Comparison of ENCODE assay signal across 6 cellular contexts in genomic region chr22:20956258-20957117, GRCh38. TPM values are rescaled to one million over a fixed set of nuclear protein-coding genes. Genes with fewer than 3 reads are reported as not detected.
A peak's percentile ranks its signal among the peaks of the same experiment; 100 is the strongest.
DNase-seq lines count a peak whose midpoint lies in the region; ATAC-seq, FAIRE-seq and TF ChIP-seq lines count a peak whose summit lies in the region.

No MANE protein-coding gene starts in this region.

- peak overlapping the region; percentile 21 to 81 (median 54) for H3K27ac Mint-ChIP-seq in CD14-positive monocyte

- DNase-seq in CD14-positive monocyte (ENCODE audit: low spot score) (no peak), RWPE1 (ENCODE audit: low spot score) (no peak), kidney (no peak), NCI-H146 (lab: John Stamatoyannopoulos, UW) (no peak), NCI-H1105 treated with DMSO at 0.1 percent for 48 hours (lab: John Stamatoyannopoulos, UW) (no peak)

- H3K9me3 Mint-ChIP-seq in CD14-positive monocyte = no peaks in the 10 kb centered on the region

- ATAC-seq in GM21390 (IDR thresholded peaks at IDR 0.05; ENCODE audit: unreplicated experiment) = no peak

- peaks cover 31% of the 10 kb centered on the region for H3K4me1 Mint-ChIP-seq in CD14-positive monocyte

- H3K4me3 ChIP-seq in kidney (ENCODE audit: low read length in 2 of 2) = peak overlapping the region; percentile 56 to 67

- H3K36me3 Mint-ChIP-seq in CD14-positive monocyte = peaks cover 37 to 41% of the 10 kb centered on the region in 2 donors

- peak overlapping the region; percentile 87 for H3K4me3 Mint-ChIP-seq in CD14-positive monocyte

- POLR2A ChIA-PET in RWPE1 (lab: Yijun Ruan, JAX; ENCODE audit: low non-redundant PET) = no interaction called here

- CTCF ChIA-PET in RWPE1 (lab: Yijun Ruan, JAX) = interaction anchor here (0.6 to 1.2 kb wide), 3 partner anchors 13 to 40 kb away, joined by 3 to 8 read pairs (median 3); partner anchors contain the start of gene CRKL

- peaks cover 0 to 11% of the 10 kb centered on the region in 2 donors for H3K36me3 ChIP-seq in kidney (ENCODE audit: control insufficient read depth in 1 of 2, insufficient read depth in 2 of 2, low read length in 2 of 2)

- intact Hi-C loops in CD14-positive monocyte (cut with micrococcal nuclease) (loop anchor here (5.0 to 10.0 kb wide), 2 partner anchors 34 to 72 kb away; no protein-coding TSS in a partner anchor), kidney (cut with DNase I) (no loop called here)

- H3K27ac ChIP-seq in RWPE1 (peak overlapping the region; percentile 84), kidney (ENCODE audit: low read depth in 2 of 2, low read length in 2 of 2) (peak overlapping the region; percentile 41 to 51)

- H3K9ac ChIP-seq in kidney (ENCODE audit: low read length in 2 of 2) = peak overlapping the region in 1 of 2 donors; percentile 61

- H3K9me3 ChIP-seq in kidney (ENCODE audit: control insufficient read depth in 1 of 2, low read length in 2 of 2) = no peaks in the 10 kb centered on the region

- TF ChIP-seq CTCF in CD14-positive monocyte (IDR thresholded peaks at IDR 0.05) = no peak
- TF ChIP-seq CTCF in RWPE1 (conservative IDR thresholded peaks at IDR 0.05; ENCODE audit: low read depth) = no peak
- no peak for TF ChIP-seq CTCF in kidney (IDR thresholded peaks at IDR 0.05; ENCODE audit: borderline replicate concordance, extremely low read depth, insufficient read depth)

- peaks cover 9 to 17% of the 10 kb centered on the region in 2 donors for H3K4me1 ChIP-seq in kidney (ENCODE audit: control insufficient read depth in 1 of 2, insufficient read depth in 1 of 2, low read depth in 1 of 2, low read length in 2 of 2)

- no peaks in the 10 kb centered on the region for H3K27me3 Mint-ChIP-seq in CD14-positive monocyte (ENCODE audit: low read depth in 3 of 3)

- no peak for FAIRE-seq in kidney (lab: Jason Lieb, UNC)

RNA-seq across cellular contexts. Expression of gene AIFM3, which starts 10.6 kb away (rescaled TPM):
- polyA plus RNA-seq in CD14-positive monocyte = 1 to 10 TPM; 2.1 to 2.3 TPM
- 3.1 TPM for total RNA-seq in kidney
- polyA plus RNA-seq in kidney (ENCODE audit: insufficient read depth, low read depth, low replicate concordance) = 4.4 TPM

RNA-seq across cellular contexts. Expression of gene LZTR1, which starts 25.6 kb away (rescaled TPM):
- 10 to 100 TPM in 1 of 2 donors, 1 to 10 TPM in 1; 7.1 to 11.5 TPM for polyA plus RNA-seq in CD14-positive monocyte
- 66.4 TPM for total RNA-seq in kidney
- polyA plus RNA-seq in kidney (ENCODE audit: insufficient read depth, low read depth, low replicate concordance) = 24.3 TPM

RNA-seq across cellular contexts. Expression of gene CRKL, which starts 39.3 kb away (rescaled TPM):
- 10 to 100 TPM; 29.4 to 37.5 TPM for polyA plus RNA-seq in CD14-positive monocyte
- 44.7 TPM for total RNA-seq in kidney
- polyA plus RNA-seq in kidney (ENCODE audit: insufficient read depth, low read depth, low replicate concordance) = 11.9 TPM

RNA-seq across cellular contexts. Expression of gene THAP7, which starts 45.4 kb away (rescaled TPM):
- polyA plus RNA-seq in CD14-positive monocyte = 10 to 100 TPM; 18.4 to 22.9 TPM
- total RNA-seq in kidney = 25.5 TPM
- polyA plus RNA-seq in kidney (ENCODE audit: insufficient read depth, low read depth, low replicate concordance) = 44.1 TPM

RNA-seq across cellular contexts. Expression of gene P2RX6, which starts 58.5 kb away (rescaled TPM):
- polyA plus RNA-seq in CD14-positive monocyte (not detected), kidney (ENCODE audit: insufficient read depth, low read depth, low replicate concordance) (1.6 TPM)
- 1.0 TPM for total RNA-seq in kidney
